Comparison of ENCODE assay signal across 19 cellular contexts in genomic region chr1:93111561-93111960, GRCh38. TPM values are rescaled to one million over a fixed set of nuclear protein-coding genes. Genes with fewer than 3 reads are reported as not detected.
A peak's percentile ranks its signal among the peaks of the same experiment; 100 is the strongest.
DNase-seq lines count a peak whose midpoint lies in the region; FAIRE-seq and TF ChIP-seq lines count a peak whose summit lies in the region.
"Had no signal": no experiment of that assay in that cellular context is flagged by ENCODE, and none has a peak within 500 bp of the region (broad histone marks: within the 10 kb centered on the region; RNA-seq: fewer than 3 reads in every experiment).

No MANE protein-coding gene starts in this region.

- H3K4me1 ChIP-seq in osteoblast (ENCODE audit: insufficient read depth, low read length) (peaks cover 13% of the 10 kb centered on the region), colonic mucosa (no peaks in the 10 kb centered on the region)
- H3K4me1 ChIP-seq: right atrium auricular region had no signal

- no peak overlapping the region for H3K9ac ChIP-seq in colonic mucosa (ENCODE audit: low read depth in 2 of 2, low read length in 2 of 2)

- intact Hi-C loops in colonic mucosa (cut with DNase I) = no loop called here

- H3K9me3 ChIP-seq in osteoblast (ENCODE audit: low read depth, low read length) = no peaks in the 10 kb centered on the region
- H3K9me3 ChIP-seq in colonic mucosa = no peaks in the 10 kb centered on the region

- H3K4me1 Mint-ChIP-seq in chondrocyte (ENCODE audit: low read depth) = peaks cover 19% of the 10 kb centered on the region

- no peak overlapping the region for H3K4me3 Mint-ChIP-seq in chondrocyte (ENCODE audit: unreplicated experiment)
- H3K4me3 Mint-ChIP-seq: activated CD4-positive, alpha-beta T cell treated with anti-CD3 and anti-CD28 coated beads, Interleukin-2, amount 10 ng/mL, durations not matched to agents 7 days and 5 days; naive B cell had no signal

- H2AFZ ChIP-seq in osteoblast (ENCODE audit: low read length) = peak overlapping the region; percentile 5

- no peak for TF ChIP-seq CTCF in NB4 (IDR thresholded peaks at IDR 0.05; ENCODE audit: low read depth, low read length)
- no peak for TF ChIP-seq CTCF in chondrocyte (IDR thresholded peaks at IDR 0.05)
- TF ChIP-seq CTCF in osteoblast (IDR thresholded peaks at IDR 0.05; ENCODE audit: extremely low read depth, low read depth, low read length) = no peak
- no peak for TF ChIP-seq CTCF in colonic mucosa (IDR thresholded peaks at IDR 0.05)

- H3K27ac Mint-ChIP-seq in chondrocyte (ENCODE audit: unreplicated experiment) = peak overlapping the region; percentile 78
- H3K27ac Mint-ChIP-seq: activated CD4-positive, alpha-beta T cell treated with anti-CD3 and anti-CD28 coated beads, Interleukin-2, amount 10 ng/mL, durations not matched to agents 7 days and 5 days had no signal

- H3K27me3 ChIP-seq in osteoblast (ENCODE audit: insufficient read depth, low read length) = no peaks in the 10 kb centered on the region
- no peaks in the 10 kb centered on the region for H3K27me3 ChIP-seq in colonic mucosa
- H3K27me3 ChIP-seq: right atrium auricular region had no signal

- no peaks in the 10 kb centered on the region for H3K27me3 Mint-ChIP-seq in chondrocyte (ENCODE audit: low read depth)
- H3K27me3 Mint-ChIP-seq: activated CD4-positive, alpha-beta T cell treated with anti-CD3 and anti-CD28 coated beads, Interleukin-2, amount 10 ng/mL, durations not matched to agents 7 days and 5 days; naive B cell had no signal

- H3K36me3 Mint-ChIP-seq in chondrocyte (ENCODE audit: low read depth) = peaks cover 14% of the 10 kb centered on the region

- peaks cover 3% of the 10 kb centered on the region for H4K20me1 ChIP-seq in osteoblast (ENCODE audit: insufficient read depth, low read length)

- FAIRE-seq in frontal cortex (lab: Jason Lieb, UNC) = no peak
- FAIRE-seq: H1 had no signal

- peak; percentile 13 for DNase-seq in GM03348 (ENCODE audit: low spot score)
- peak; percentile 4 for DNase-seq in NB4 (ENCODE audit: low read depth)
- DNase-seq in chondrocyte (ENCODE audit: low spot score) = no peak
- DNase-seq in osteoblast (ENCODE audit: insufficient read length, low spot score, missing footprints) = peak; percentile 18
- no peak for DNase-seq in colonic mucosa
- no peak for DNase-seq in NCI-H526 treated with DMSO at 0.1 percent for 48 hours (lab: John Stamatoyannopoulos, UW)
- no peak for DNase-seq in T-helper 2 cell
- DNase-seq in frontal cortex (ENCODE audit: low spot score in 2 of 2) = no peak
- DNase-seq: activated CD4-positive, alpha-beta T cell treated with anti-CD3 and anti-CD28 coated beads, Interleukin-2, amount 10 ng/mL, durations not matched to agents 7 days and 5 days; C1 segment of cervical spinal cord; head of caudate nucleus; naive B cell; NCI-H187; NCI-H524 treated with DMSO at 0.1 percent for 48 hours; stimulated activated CD4-positive, alpha-beta T cell treated with anti-CD3 and anti-CD28 coated beads, Interleukin-4, amount 100 ng/mL, for 1 hour; T-helper 9 cell had no signal

- no peak for TF ChIP-seq POLR2A in NB4 (IDR thresholded peaks at IDR 0.05; ENCODE audit: extremely low read depth, insufficient read length)

- peaks cover 45% of the 10 kb centered on the region for H3K79me2 ChIP-seq in osteoblast (ENCODE audit: insufficient read depth, low read length)

- H3K36me3 ChIP-seq in osteoblast (ENCODE audit: insufficient read depth, low read length) (peaks cover 8% of the 10 kb centered on the region), colonic mucosa (no peaks in the 10 kb centered on the region)

- H3K4me3 ChIP-seq in NB4 (ENCODE audit: low read depth, low read length) (no peak overlapping the region), osteoblast (ENCODE audit: insufficient read depth, low read length) (no peak overlapping the region), colonic mucosa (no peak overlapping the region)
- H3K4me3 ChIP-seq: right atrium auricular region had no signal

- peaks cover 16% of the 10 kb centered on the region for H3K9me3 Mint-ChIP-seq in chondrocyte (ENCODE audit: low read depth)

- peak overlapping the region; percentile 31 for H3K27ac ChIP-seq in osteoblast (ENCODE audit: low read depth, low read length)
- no peak overlapping the region for H3K27ac ChIP-seq in colonic mucosa
- H3K27ac ChIP-seq: right atrium auricular region, RWPE1 had no signal

- H3K4me2 ChIP-seq in osteoblast (ENCODE audit: insufficient read depth, low read length) = peak overlapping the region; percentile 51

RNA-seq across cellular contexts. Expression of gene MTF2, which starts 32.5 kb away (rescaled TPM):
- 17.7 to 22.4 TPM (median 20.0 TPM) in 3 replicates for total RNA-seq in chondrocyte
- total RNA-seq in osteoblast = 15.9 and 21.8 TPM in 2 replicates
- total RNA-seq in colonic mucosa = 10 to 100 TPM; 26.5 to 33.4 TPM
- total RNA-seq in frontal cortex = 64.4 TPM

Comparison
In these comparisons a context has a peak if more than half of its experiments do, and no peak if none do; other contexts are left out.
1. DNase-seq: peak in GM03348 (single experiment), NB4 (single experiment) and osteoblast (single experiment); none in chondrocyte (single experiment), colonic mucosa (single experiment), NCI-H526 treated with DMSO at 0.1 percent for 48 hours (single experiment), T-helper 2 cell (0 of 5) and frontal cortex (0 of 2).